Comparison of ENCODE assay signal across 1 cellular context in genomic region chr1:218304281-218305039, GRCh38.
TF ChIP-seq lines count a peak whose summit lies in the region.

No MANE protein-coding gene starts in this region.

TF ChIP-seq in K562, 482 proteins besides CTCF, POLR2A, EP300 and RAD21 (continued from another document and continues in another):
- TF ChIP-seq ZBTB26 (CRISPR knock-in tag; IDR thresholded peaks at IDR 0.05) (no peak), ESRRB (CRISPR knock-in tag; IDR thresholded peaks at IDR 0.05; ENCODE audit: borderline replicate concordance) (no peak), SUPT5H (IDR thresholded peaks at IDR 0.05) (no peak), USF2 (CRISPR knock-in tag; IDR thresholded peaks at IDR 0.05) (no peak), PBX2 (CRISPR knock-in tag; IDR thresholded peaks at IDR 0.05; ENCODE audit: low read depth) (no peak; the same call in 1 of the 2 replicates), PBX2 (tag; conservative IDR thresholded peaks at IDR 0.05; ENCODE audit: low read depth) (peak; percentile 96), DPF2 (IDR thresholded peaks at IDR 0.05) (peak; percentile 92), TFAM (CRISPR knock-in tag; conservative IDR thresholded peaks at IDR 0.05) (no peak), CTBP1 (IDR thresholded peaks at IDR 0.05; ENCODE audit: borderline replicate concordance) (peak; percentile 62; the same call in 1 of the 2 replicates), POLR2AphosphoS2 (IDR thresholded peaks at IDR 0.05; ENCODE audit: low read length) (no peak), IRF2 (CRISPR knock-in tag; IDR thresholded peaks at IDR 0.05) (no peak), TCF7 (IDR thresholded peaks at IDR 0.05; ENCODE audit: borderline replicate concordance) (no peak), ZNF184 (CRISPR knock-in tag; IDR thresholded peaks at IDR 0.05) (no peak), CAMTA2 (CRISPR knock-in tag; conservative IDR thresholded peaks at IDR 0.05) (no peak), ZNF263 (CRISPR knock-in tag; IDR thresholded peaks at IDR 0.05; ENCODE audit: borderline replicate concordance) (no peak), ZNF407 (IDR thresholded peaks at IDR 0.05; ENCODE audit: low read depth) (no peak), CC2D1A (IDR thresholded peaks at IDR 0.05) (peak; percentile 40), SRSF7 (optimal IDR thresholded peaks at IDR 0.05; ENCODE audit: low read depth, low read length) (no peak), HDAC6 (IDR thresholded peaks at IDR 0.05; ENCODE audit: low read depth, low read length) (no peak), CXXC5 (CRISPR knock-in tag; IDR thresholded peaks at IDR 0.05) (peak; percentile 79), ZMIZ1 (IDR thresholded peaks at IDR 0.05; ENCODE audit: low read depth in 2 of 2, low read length in 2 of 2) (0 out of 4 replicates have a peak, but pooled peaks of 1 of the 2 experiments have one; percentile 63), ID3 (CRISPR knock-in tag; IDR thresholded peaks at IDR 0.05) (no peak), ID3 (tag; IDR thresholded peaks at IDR 0.05) (no peak), MAX (CRISPR knock-in tag; IDR thresholded peaks at IDR 0.05) (peak; percentile 76), ZNF668 (CRISPR knock-in tag; IDR thresholded peaks at IDR 0.05) (no peak), RNF2 (IDR thresholded peaks at IDR 0.05) (peak; percentile 84), HOXB6 (CRISPR knock-in tag; IDR thresholded peaks at IDR 0.05; ENCODE audit: borderline replicate concordance) (no peak), ELF2 (CRISPR knock-in tag; IDR thresholded peaks at IDR 0.05) (no peak), ZNF384 (IDR thresholded peaks at IDR 0.05; ENCODE audit: low read depth, low read length) (peak; percentile 87), ZNF324 (CRISPR knock-in tag; IDR thresholded peaks at IDR 0.05) (no peak), CUX1 (CRISPR knock-in tag; IDR thresholded peaks at IDR 0.05) (no peak), DMBX1 (CRISPR knock-in tag; IDR thresholded peaks at IDR 0.05; ENCODE audit: borderline replicate concordance) (peak; percentile 86), ZNF175 (CRISPR knock-in tag; IDR thresholded peaks at IDR 0.05; ENCODE audit: low read depth) (peak; percentile 60; the same call in 1 of the 2 replicates), TRIM28 (IDR thresholded peaks at IDR 0.05) (0 out of 2 replicates have a peak, but pooled peaks have one; percentile 43), NCOA4 (IDR thresholded peaks at IDR 0.05; ENCODE audit: partially characterized antibody) (no peak), ZNF143 (CRISPR knock-in tag; IDR thresholded peaks at IDR 0.05) (no peak), RBM22 (IDR thresholded peaks at IDR 0.05; ENCODE audit: low read depth, low read length, poor library complexity, severe bottlenecking) (no peak)
